ENCODE assay signal across 8 cellular contexts in the genomic region with DNA sequence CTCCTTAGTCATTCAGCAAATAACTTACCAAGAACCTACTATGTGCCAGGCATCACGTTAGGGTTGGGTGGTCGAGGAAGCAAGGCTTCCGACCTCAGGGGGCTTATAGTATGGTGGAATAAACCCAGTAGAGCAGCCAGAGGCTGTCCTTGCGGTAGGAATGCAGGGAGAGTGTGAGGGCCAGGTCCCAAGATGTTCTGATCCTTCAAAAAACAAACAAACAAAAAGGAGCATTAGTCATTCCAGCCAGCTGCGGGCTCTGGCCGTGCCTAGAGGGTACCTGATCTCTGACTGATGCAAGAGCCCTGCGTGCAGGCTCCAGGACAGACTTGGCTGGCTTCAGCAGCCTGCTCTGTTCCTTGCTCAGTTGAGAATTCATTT. TPM values are rescaled to one million over a fixed set of nuclear protein-coding genes. Genes with fewer than 3 reads are reported as not detected.
DNase-seq lines count a peak whose midpoint lies in the region; ATAC-seq and TF ChIP-seq lines count a peak whose summit lies in the region.

No MANE protein-coding gene starts in this region.

- TF ChIP-seq CTCF in coronary artery (IDR thresholded peaks at IDR 0.05) (no peak), osteocyte (IDR thresholded peaks at IDR 0.05) (peak; percentile 59)

- no peak overlapping the region for H3K4me3 Mint-ChIP-seq in osteocyte (ENCODE audit: unreplicated experiment)

- ATAC-seq in GM18511 (IDR thresholded peaks at IDR 0.05; ENCODE audit: unreplicated experiment) = no peak

- H3K36me3 Mint-ChIP-seq in osteocyte (ENCODE audit: unreplicated experiment) = peaks cover 20% of the 10 kb centered on the region

- H3K4me1 Mint-ChIP-seq in osteocyte (ENCODE audit: unreplicated experiment) = peaks cover 26% of the 10 kb centered on the region

- intact Hi-C loops in posterior cingulate gyrus (cut with DNase I) = no loop called here

- H3K9me3 Mint-ChIP-seq in osteocyte (ENCODE audit: unreplicated experiment) = no peaks in the 10 kb centered on the region

- no peak overlapping the region for H3K4me3 ChIP-seq in coronary artery

- peak overlapping the region; percentile 97 for H3K27ac Mint-ChIP-seq in osteocyte (ENCODE audit: unreplicated experiment)

- H3K27me3 Mint-ChIP-seq in osteocyte (ENCODE audit: unreplicated experiment) = no peaks in the 10 kb centered on the region

- H3K27ac ChIP-seq in coronary artery = peak overlapping the region; percentile 50 to 56

- DNase-seq in DMS53 (lab: John Stamatoyannopoulos, UW) (peak; percentile 91), NCI-H226 (peak; percentile 53), coronary artery (ENCODE audit: low spot score) (no peak), osteocyte (ENCODE audit: extremely low spot score, unreplicated experiment) (no peak), posterior cingulate gyrus (no peak), NCI-H1930 (lab: John Stamatoyannopoulos, UW) (no peak), UCSD-AML1 (lab: John Stamatoyannopoulos, UW; ENCODE audit: unreplicated experiment) (no peak)

RNA-seq across cellular contexts. Expression of a gene that starts 18.2 kb away (rescaled TPM):
- total RNA-seq in osteocyte = 22.3 and 26.2 TPM in 2 replicates

RNA-seq across cellular contexts. Expression of a gene that starts 18.3 kb away (rescaled TPM):
- total RNA-seq in osteocyte = 47.1 and 52.0 TPM in 2 replicates

Comparison
In these comparisons a context has a peak if more than half of its experiments do, and no peak if none do; other contexts are left out.
1. DNase-seq: peak in DMS53 (single experiment) and NCI-H226 (single experiment); none in coronary artery (single experiment), osteocyte (single experiment), posterior cingulate gyrus (0 of 10), NCI-H1930 (0 of 2) and UCSD-AML1 (single experiment).